ENCODE assay signal across 8 cellular contexts in the genomic region with DNA sequence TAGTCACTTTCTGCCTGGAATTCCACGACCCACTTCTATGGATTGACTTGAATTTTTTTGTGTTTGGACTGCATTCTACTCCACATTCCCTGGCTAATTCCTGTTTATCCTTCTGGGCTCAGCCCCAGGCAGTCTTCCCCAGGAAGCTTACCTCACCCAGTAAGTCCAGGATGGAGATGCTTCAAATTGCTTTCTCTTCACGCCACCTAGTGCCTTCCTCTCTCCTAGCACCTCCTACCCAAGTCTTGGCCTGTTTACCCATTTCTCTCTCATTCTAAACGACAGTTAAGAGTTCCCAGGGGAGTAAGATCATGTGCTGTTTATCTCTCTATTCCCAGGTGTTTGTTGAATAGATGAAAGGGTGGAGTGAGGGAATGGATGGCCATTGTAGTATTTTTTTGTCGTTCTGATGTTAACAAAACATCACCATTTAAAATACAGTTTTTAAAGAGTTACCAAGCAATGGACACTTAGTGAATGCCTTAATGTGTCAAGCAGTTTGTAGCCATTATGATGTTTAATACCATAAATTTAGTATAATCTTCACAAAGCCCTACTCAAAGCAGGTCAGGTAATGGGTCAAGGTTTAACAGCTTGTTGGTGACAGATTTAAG.
A peak's percentile ranks its signal among the peaks of the same experiment; 100 is the strongest.
DNase-seq lines count a peak whose midpoint lies in the region; ATAC-seq and TF ChIP-seq lines count a peak whose summit lies in the region.

No MANE protein-coding gene starts in this region.

- H3K36me3 ChIP-seq in hepatocyte (replicated peaks; ENCODE audit: insufficient read depth, low read depth) = no peaks in the 10 kb centered on the region
- no peaks in the 10 kb centered on the region for H3K36me3 ChIP-seq in tibial artery

- POLR2A ChIA-PET in activated naive CD8-positive, alpha-beta T cell treated with anti-CD3 and anti-CD28 coated beads, Interleukin-2, amount 10 ng/mL, durations not matched to agents 7 days and 5 days (lab: Charles Lee) = interaction anchor here (0.5 to 1.5 kb wide), 2 partner anchors 50 to 86 kb away, joined by 3 to 4 read pairs; no protein-coding TSS in a partner anchor

- H3K4me3 Mint-ChIP-seq in activated naive CD8-positive, alpha-beta T cell treated with anti-CD3 and anti-CD28 coated beads, Interleukin-2, amount 10 ng/mL, durations not matched to agents 7 days and 5 days = peak overlapping the region; percentile 74
- no peak overlapping the region for H3K4me3 Mint-ChIP-seq in stimulated activated naive B cell treated with anti-CD40 and anti-IgM and Interleukin-4, amounts not matched to agents 10 μg/mL and 1 μg/mL and 100 μg/mL, for 72 hours

- ATAC-seq in HG03460 (IDR thresholded peaks at IDR 0.05; ENCODE audit: unreplicated experiment) = peak; percentile 85
- peak; percentile 44 for ATAC-seq in activated naive CD8-positive, alpha-beta T cell treated with anti-CD3 and anti-CD28 coated beads, Interleukin-2, amount 10 ng/mL, durations not matched to agents 7 days and 5 days (ENCODE audit: low read depth)
- ATAC-seq in stimulated activated naive B cell treated with anti-CD40 and anti-IgM and Interleukin-4, amounts not matched to agents 10 μg/mL and 1 μg/mL and 100 μg/mL, for 72 hours (replicated peaks) = peak; percentile 73 to 81

- H3K9me3 ChIP-seq in hepatocyte (ENCODE audit: low read depth) (no peaks in the 10 kb centered on the region), tibial artery (no peaks in the 10 kb centered on the region)

- H3K27me3 ChIP-seq in hepatocyte = no peaks in the 10 kb centered on the region
- no peaks in the 10 kb centered on the region for H3K27me3 ChIP-seq in tibial artery

- H3K27ac ChIP-seq in hepatocyte (no peak overlapping the region), tibial artery (no peak overlapping the region)

- no peaks in the 10 kb centered on the region for H3K36me3 Mint-ChIP-seq in activated naive CD8-positive, alpha-beta T cell treated with anti-CD3 and anti-CD28 coated beads, Interleukin-2, amount 10 ng/mL, durations not matched to agents 7 days and 5 days
- H3K36me3 Mint-ChIP-seq in stimulated activated naive B cell treated with anti-CD40 and anti-IgM and Interleukin-4, amounts not matched to agents 10 μg/mL and 1 μg/mL and 100 μg/mL, for 72 hours = no peaks in the 10 kb centered on the region

- H4K20me1 ChIP-seq in hepatocyte (ENCODE audit: insufficient read depth, poor library complexity, severe bottlenecking) = no peaks in the 10 kb centered on the region

- H3K27ac Mint-ChIP-seq in activated naive CD8-positive, alpha-beta T cell treated with anti-CD3 and anti-CD28 coated beads, Interleukin-2, amount 10 ng/mL, durations not matched to agents 7 days and 5 days = peak overlapping the region; percentile 89
- H3K27ac Mint-ChIP-seq in stimulated activated naive B cell treated with anti-CD40 and anti-IgM and Interleukin-4, amounts not matched to agents 10 μg/mL and 1 μg/mL and 100 μg/mL, for 72 hours = no peak overlapping the region

- H3K4me2 ChIP-seq in hepatocyte = no peak overlapping the region

- no peak overlapping the region for H2AFZ ChIP-seq in hepatocyte

- intact Hi-C loops in tibial artery (cut with DNase I; ENCODE audit: low total_unique reads) = no loop called here

- H3K27me3 Mint-ChIP-seq in activated naive CD8-positive, alpha-beta T cell treated with anti-CD3 and anti-CD28 coated beads, Interleukin-2, amount 10 ng/mL, durations not matched to agents 7 days and 5 days = no peaks in the 10 kb centered on the region
- H3K27me3 Mint-ChIP-seq in stimulated activated naive B cell treated with anti-CD40 and anti-IgM and Interleukin-4, amounts not matched to agents 10 μg/mL and 1 μg/mL and 100 μg/mL, for 72 hours = peaks cover 5 to 12% of the 10 kb centered on the region in 2 donors

- no peaks in the 10 kb centered on the region for H3K4me1 ChIP-seq in hepatocyte (ENCODE audit: insufficient read depth)
- no peaks in the 10 kb centered on the region for H3K4me1 ChIP-seq in tibial artery

- H3K4me1 Mint-ChIP-seq in activated naive CD8-positive, alpha-beta T cell treated with anti-CD3 and anti-CD28 coated beads, Interleukin-2, amount 10 ng/mL, durations not matched to agents 7 days and 5 days = peaks cover 31% of the 10 kb centered on the region
- peaks cover 0 to 8% of the 10 kb centered on the region in 2 donors for H3K4me1 Mint-ChIP-seq in stimulated activated naive B cell treated with anti-CD40 and anti-IgM and Interleukin-4, amounts not matched to agents 10 μg/mL and 1 μg/mL and 100 μg/mL, for 72 hours

- no peaks in the 10 kb centered on the region for H3K9me3 Mint-ChIP-seq in activated naive CD8-positive, alpha-beta T cell treated with anti-CD3 and anti-CD28 coated beads, Interleukin-2, amount 10 ng/mL, durations not matched to agents 7 days and 5 days
- no peaks in the 10 kb centered on the region for H3K9me3 Mint-ChIP-seq in stimulated activated naive B cell treated with anti-CD40 and anti-IgM and Interleukin-4, amounts not matched to agents 10 μg/mL and 1 μg/mL and 100 μg/mL, for 72 hours

- no peaks in the 10 kb centered on the region for H3K79me2 ChIP-seq in hepatocyte

- H3K9me2 ChIP-seq in hepatocyte (replicated peaks; ENCODE audit: insufficient read depth) = no peaks in the 10 kb centered on the region

- peak; percentile 72 for DNase-seq in COR-L47 (lab: John Stamatoyannopoulos, UW)
- peak; percentile 48 for DNase-seq in GM19238 (ENCODE audit: insufficient read length, low spot score)
- DNase-seq in NCI-H69 (lab: John Stamatoyannopoulos, UW) = peak; percentile 93
- no peak for DNase-seq in activated naive CD8-positive, alpha-beta T cell treated with anti-CD3 and anti-CD28 coated beads, Interleukin-2, amount 10 ng/mL, durations not matched to agents 7 days and 5 days
- peak; percentile 76 for DNase-seq in hepatocyte (ENCODE audit: low spot score)
- DNase-seq in stimulated activated naive B cell treated with anti-CD40 and anti-IgM and Interleukin-4, amounts not matched to agents 10 μg/mL and 1 μg/mL and 100 μg/mL, for 72 hours = no peak
- DNase-seq in tibial artery = no peak

- TF ChIP-seq CTCF in hepatocyte (IDR thresholded peaks at IDR 0.05; ENCODE audit: poor library complexity) = peak; percentile 61
- TF ChIP-seq CTCF in tibial artery (IDR thresholded peaks at IDR 0.05) = peak in 1 of 2 experiments; percentile 19

- 2% methylated on average over 4 of the region's 4 CpGs for WGBS in hepatocyte (ENCODE audit: low lambda C conversion rate, missing lambda C conversion rate)

- H3K4me3 ChIP-seq in hepatocyte = no peak overlapping the region
- H3K4me3 ChIP-seq in tibial artery = no peak overlapping the region

Comparison
In these comparisons a context has a peak if more than half of its experiments do, and no peak if none do; other contexts are left out.
1. DNase-seq: peak in COR-L47 (single experiment), GM19238 (single experiment), NCI-H69 (single experiment) and hepatocyte (single experiment); none in activated naive CD8-positive, alpha-beta T cell treated with anti-CD3 and anti-CD28 coated beads, Interleukin-2, amount 10 ng/mL, durations not matched to agents 7 days and 5 days (single experiment), stimulated activated naive B cell treated with anti-CD40 and anti-IgM and Interleukin-4, amounts not matched to agents 10 μg/mL and 1 μg/mL and 100 μg/mL, for 72 hours (single experiment) and tibial artery (0 of 2).
2. Peak in every context shown above with its lines, with median percentiles within 50 percentile points of each other: ATAC-seq.